Comparison of ENCODE assay signal across 24 cellular contexts in genomic region chr9:124444166-124444565, GRCh38. TPM values are rescaled to one million over a fixed set of nuclear protein-coding genes. Genes with fewer than 3 reads are reported as not detected.
"Had no signal": no experiment of that assay in that cellular context is flagged by ENCODE, and none has a peak within 500 bp of the region (broad histone marks: within the 10 kb centered on the region; RNA-seq: fewer than 3 reads in every experiment).

No MANE protein-coding gene starts in this region.

- H3K4me3 ChIP-seq: dorsolateral prefrontal cortex, heart left ventricle, mucosa of descending colon, right atrium auricular region, suprapubic skin, thyroid gland, uterus had no signal

- FAIRE-seq: frontal cortex, islet of Langerhans, small intestine had no signal

- H3K27ac Mint-ChIP-seq: naive thymus-derived CD8-positive, alpha-beta T cell; type B pancreatic cell had no signal

- H3K27ac ChIP-seq: dorsolateral prefrontal cortex, heart left ventricle, neutrophil, right atrium auricular region, suprapubic skin, thyroid gland, uterus had no signal

- H3K36me3 ChIP-seq: heart left ventricle, neutrophil, right atrium auricular region, suprapubic skin, thyroid gland, uterus had no signal

- ATAC-seq: heart left ventricle; left lobe of liver; mucosa of descending colon; naive thymus-derived CD8-positive, alpha-beta T cell; stimulated activated naive CD8-positive, alpha-beta T cell treated with anti-CD3 and anti-CD28 coated beads, Interleukin-15, Interleukin-2, amounts not matched to agents 100 U/mL and 50 U/mL, for 24 hours had no signal

- H3K4me3 Mint-ChIP-seq: naive thymus-derived CD8-positive, alpha-beta T cell; type B pancreatic cell had no signal

- H3K4me1 Mint-ChIP-seq: naive thymus-derived CD8-positive, alpha-beta T cell had no signal

- H3K9me3 Mint-ChIP-seq: type B pancreatic cell had no signal

- DNase-seq: cortex of kidney; effector CD8-positive, alpha-beta T cell; heart left ventricle; hippocampal formation; mucosa of descending colon; naive thymus-derived CD8-positive, alpha-beta T cell; small intestine; stimulated activated CD4-positive, alpha-beta T cell treated with anti-CD3 and anti-CD28 coated beads, Interleukin-12 subunit alpha, Interleukin-12 subunit beta, amount 100 ng/mL, for 4 hours; stimulated activated CD4-positive, alpha-beta T cell treated with anti-CD3 and anti-CD28 coated beads, Interleukin-2, amount 100 ng/mL, for 48 hours; stimulated activated naive CD8-positive, alpha-beta T cell treated with anti-CD3 and anti-CD28 coated beads, Interleukin-15, Interleukin-2, amounts not matched to agents 100 U/mL and 50 U/mL, for 24 hours; thyroid gland; uterus had no signal

- H3K36me3 Mint-ChIP-seq: naive thymus-derived CD8-positive, alpha-beta T cell; type B pancreatic cell had no signal

- H3K4me1 ChIP-seq: suprapubic skin, thyroid gland, uterus had no signal

- H3K27me3 ChIP-seq: right atrium auricular region, thyroid gland, uterus had no signal

RNA-seq across cellular contexts. Expression of gene ADGRD2, which starts 6.1 kb away (rescaled TPM):
- total RNA-seq: epithelial cell of proximal tubule; frontal cortex; glomerular endothelial cell; heart left ventricle; left lobe of liver; mucosa of descending colon; naive thymus-derived CD8-positive, alpha-beta T cell; osteoblast; right atrium auricular region; thyroid gland had no signal
- polyA plus RNA-seq: heart left ventricle; naive thymus-derived CD8-positive, alpha-beta T cell; neural cell; small intestine had no signal
